ENCODE assay signal across 19 cellular contexts in the genomic region with DNA sequence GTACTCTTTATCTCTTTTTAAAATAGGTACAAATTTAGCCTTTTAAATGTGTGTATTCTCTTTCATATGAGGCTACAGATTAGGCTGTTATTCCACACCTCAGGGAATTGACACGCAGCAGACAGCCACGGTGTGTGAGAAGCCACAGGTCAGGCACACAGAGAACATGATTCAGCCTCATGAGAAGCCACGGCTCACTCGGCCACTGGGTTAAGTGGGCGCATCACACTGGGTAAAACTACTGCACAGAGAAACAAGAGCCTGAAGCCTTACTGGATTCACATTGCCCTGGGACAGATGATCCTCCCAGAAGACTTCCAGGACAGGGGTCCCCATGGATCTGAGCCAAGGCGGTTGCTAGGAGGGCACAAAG. TPM values are rescaled to one million over a fixed set of nuclear protein-coding genes. Genes with fewer than 3 reads are reported as not detected.
DNase-seq lines count a peak whose midpoint lies in the region; ATAC-seq, FAIRE-seq and TF ChIP-seq lines count a peak whose summit lies in the region.
"Had no signal": no experiment of that assay in that cellular context is flagged by ENCODE, and none has a peak within 500 bp of the region (broad histone marks: within the 10 kb centered on the region; RNA-seq: fewer than 3 reads in every experiment).

No MANE protein-coding gene starts in this region.

- intact Hi-C loops in right lobe of liver (cut with DNase I) (no loop called here), HepG2 (cut with micrococcal nuclease; ENCODE audit: unreplicated experiment) (no loop called here), sigmoid colon (cut with DNase I) (no loop called here), dorsolateral prefrontal cortex (cut with DNase I) (no loop called here)

- peaks cover 14% of the 10 kb centered on the region for H3K79me2 ChIP-seq in HepG2 (ENCODE audit: insufficient read depth, low read length)

- 66% methylated on average over 5 of the region's 6 CpGs for WGBS in right lobe of liver (ENCODE audit: insufficient coverage, low coverage, low lambda C conversion rate, missing lambda C conversion rate)
- WGBS in HepG2 (ENCODE audit: low lambda C conversion rate): 87% methylated on average over 5 of the region's 6 CpGs
- WGBS in sigmoid colon, 2 donors: 59 to 76% methylated on average over 6 of the region's 6 CpGs

- no peaks in the 10 kb centered on the region for H3K9me3 Mint-ChIP-seq in activated naive CD8-positive, alpha-beta T cell treated with anti-CD3 and anti-CD28 coated beads, Interleukin-2, amount 50 U/mL, for 24 hours
- H3K9me3 Mint-ChIP-seq in stimulated activated naive CD8-positive, alpha-beta T cell treated with anti-CD3 and anti-CD28 coated beads, Interleukin-15, amount 100 ng/mL, for 72 hours: no peaks in the 10 kb centered on the region

- TF ChIP-seq CTCF in right lobe of liver (IDR thresholded peaks at IDR 0.05) (no peak), HepG2 (CRISPR knock-in tag; IDR thresholded peaks at IDR 0.05) (no peak), sigmoid colon (IDR thresholded peaks at IDR 0.05) (no peak), dorsolateral prefrontal cortex (IDR thresholded peaks at IDR 0.05 in 54 of 56, conservative IDR thresholded peaks at IDR 0.05 in 2 of 56; ENCODE audit: low read depth in 1 of 56, partially characterized antibody in 56 of 56) (no peak)

- no peaks in the 10 kb centered on the region for H3K36me3 ChIP-seq in right lobe of liver
- peaks cover 39 to 84% of the 10 kb centered on the region in 2 experiments for H3K36me3 ChIP-seq in HepG2 (replicated peaks in 1 of 2; ENCODE audit: control insufficient read depth in 1 of 2, insufficient read depth in 2 of 2, low read length in 2 of 2)
- peaks cover 0 to 39% (median 12%) of the 10 kb centered on the region in 4 donors for H3K36me3 ChIP-seq in sigmoid colon

- CTCF ChIA-PET in HepG2 (lab: Yijun Ruan, JAX; ENCODE audit: low intra/inter-chr PET ratio, low total read pairs): no interaction called here

- H3K4me3 ChIP-seq in right lobe of liver: no peak overlapping the region
- H3K4me3 ChIP-seq in HepG2 (replicated peaks in 1 of 3; ENCODE audit: insufficient read depth in 1 of 3, low read depth in 2 of 3, low read length in 3 of 3): no peak overlapping the region
- H3K4me3 ChIP-seq in sigmoid colon: no peak overlapping the region
- H3K4me3 ChIP-seq in dorsolateral prefrontal cortex: no peak overlapping the region

- H3K4me1 ChIP-seq in right lobe of liver: no peaks in the 10 kb centered on the region
- H3K4me1 ChIP-seq in HepG2 (ENCODE audit: insufficient read depth, low read length): no peaks in the 10 kb centered on the region
- H3K4me1 ChIP-seq in sigmoid colon: peaks cover 0 to 20% (median 18%) of the 10 kb centered on the region in 4 donors

- H3K27me3 Mint-ChIP-seq in activated naive CD8-positive, alpha-beta T cell treated with anti-CD3 and anti-CD28 coated beads, Interleukin-2, amount 50 U/mL, for 24 hours: no peaks in the 10 kb centered on the region
- no peaks in the 10 kb centered on the region for H3K27me3 Mint-ChIP-seq in stimulated activated naive CD8-positive, alpha-beta T cell treated with anti-CD3 and anti-CD28 coated beads, Interleukin-15, amount 100 ng/mL, for 72 hours

- POLR2A ChIA-PET in HepG2 (lab: Yijun Ruan, JAX): no interaction called here

- no peak for FAIRE-seq in HepG2 (lab: Jason Lieb, UNC)
- FAIRE-seq: keratinocyte had no signal

- H3K27ac ChIP-seq in right lobe of liver (peak overlapping the region in 2 of 3 donors; percentile 13 to 37), HepG2 (ENCODE audit: extremely low read length, insufficient read depth, low read length) (no peak overlapping the region), sigmoid colon (no peak overlapping the region), dorsolateral prefrontal cortex (peak overlapping the region in 1 of 59 donors; percentile 22)
- H3K27ac ChIP-seq: epithelial cell of prostate had no signal

- H4K20me1 ChIP-seq in HepG2 (ENCODE audit: insufficient read depth, low read length): peaks cover 15% of the 10 kb centered on the region; the same call in 1 of the 2 replicates

- H3K27ac Mint-ChIP-seq in activated naive CD8-positive, alpha-beta T cell treated with anti-CD3 and anti-CD28 coated beads, Interleukin-2, amount 50 U/mL, for 24 hours: peak overlapping the region; percentile 74
- H3K27ac Mint-ChIP-seq in stimulated activated naive CD8-positive, alpha-beta T cell treated with anti-CD3 and anti-CD28 coated beads, Interleukin-15, amount 100 ng/mL, for 72 hours: peak overlapping the region in 1 of 2 donors; percentile 82

- no peak for TF ChIP-seq RAD21 in HepG2 (CRISPR knock-in tag; IDR thresholded peaks at IDR 0.05)

- no peaks in the 10 kb centered on the region for H3K27me3 ChIP-seq in right lobe of liver
- H3K27me3 ChIP-seq in HepG2 (ENCODE audit: control insufficient read depth in 1 of 2, insufficient read depth in 2 of 2, low read length in 2 of 2): no peaks in the 10 kb centered on the region
- H3K27me3 ChIP-seq in sigmoid colon: no peaks in the 10 kb centered on the region
- H3K27me3 ChIP-seq in dorsolateral prefrontal cortex: no peaks in the 10 kb centered on the region

- in situ Hi-C loops in HepG2 (cut with HindIII; ENCODE audit: extremely low pct_ligation_motif_present, low pct_unique_long_range_greater_than_20kb): no loop called here

- peaks cover 31% of the 10 kb centered on the region for H3K36me3 Mint-ChIP-seq in activated naive CD8-positive, alpha-beta T cell treated with anti-CD3 and anti-CD28 coated beads, Interleukin-2, amount 50 U/mL, for 24 hours (ENCODE audit: low read depth)

- no peak for TF ChIP-seq POLR2A in right lobe of liver (IDR thresholded peaks at IDR 0.05)
- no peak for TF ChIP-seq POLR2A in HepG2 (IDR thresholded peaks at IDR 0.05; ENCODE audit: insufficient read depth in 1 of 2, low read depth in 2 of 2, low read length in 2 of 2)
- no peak for TF ChIP-seq POLR2A in sigmoid colon (IDR thresholded peaks at IDR 0.05)

- ATAC-seq in right lobe of liver: no peak
- ATAC-seq in HepG2: no peak
- ATAC-seq in activated naive CD8-positive, alpha-beta T cell treated with anti-CD3 and anti-CD28 coated beads, Interleukin-2, amount 50 U/mL, for 24 hours: no peak
- ATAC-seq in stimulated activated naive CD8-positive, alpha-beta T cell treated with anti-CD3 and anti-CD28 coated beads, Interleukin-15, amount 100 ng/mL, for 72 hours: peak; percentile 52
- ATAC-seq: Panc1 had no signal

- no peak overlapping the region for H3K4me2 ChIP-seq in HepG2 (ENCODE audit: low read depth, low read length)

- H3K9me3 ChIP-seq in right lobe of liver (no peaks in the 10 kb centered on the region), HepG2 (ENCODE audit: low read length) (no peaks in the 10 kb centered on the region), sigmoid colon (no peaks in the 10 kb centered on the region)

- H3K9ac ChIP-seq in HepG2 (ENCODE audit: insufficient read depth, low read depth, low read length): no peak overlapping the region

- H2AFZ ChIP-seq in HepG2 (ENCODE audit: low read length): no peak overlapping the region

- BruUV-seq in HepG2 (replicated peaks; lab: Mats Ljungman, UMichigan): no TSS peak

- no peak for TF ChIP-seq EP300 in HepG2 (IDR thresholded peaks at IDR 0.05; ENCODE audit: low read depth in 2 of 2, low read length in 2 of 2)
- TF ChIP-seq EP300 in HepG2 (CRISPR knock-in tag; IDR thresholded peaks at IDR 0.05; ENCODE audit: borderline replicate concordance): no peak
- TF ChIP-seq EP300 in sigmoid colon (IDR thresholded peaks at IDR 0.05): no peak

- H3K4me3 Mint-ChIP-seq in activated naive CD8-positive, alpha-beta T cell treated with anti-CD3 and anti-CD28 coated beads, Interleukin-2, amount 50 U/mL, for 24 hours: peak overlapping the region; percentile 55
- H3K4me3 Mint-ChIP-seq in stimulated activated naive CD8-positive, alpha-beta T cell treated with anti-CD3 and anti-CD28 coated beads, Interleukin-15, amount 100 ng/mL, for 72 hours: peak overlapping the region in 1 of 2 donors; percentile 18

- DNase-seq in right lobe of liver (no peak), HepG2 (ENCODE audit: low spot score) (no peak), MV-4-11 (lab: John Stamatoyannopoulos, UW) (peak; percentile 63), sigmoid colon (no peak), islet precursor cell (no peak), dorsolateral prefrontal cortex (no peak)
- no peak for DNase-seq in activated naive CD8-positive, alpha-beta T cell treated with anti-CD3 and anti-CD28 coated beads, Interleukin-2, amount 50 U/mL, for 24 hours
- no peak for DNase-seq in stimulated activated naive CD8-positive, alpha-beta T cell treated with anti-CD3 and anti-CD28 coated beads, Interleukin-15, amount 100 ng/mL, for 72 hours
- DNase-seq: activated CD4-positive, alpha-beta T cell treated with anti-CD3 and anti-CD28 coated beads, Interleukin-2, amount 50 U/mL, for 1 hour; C1 segment of cervical spinal cord; glutamatergic neuron; NCI-H1105 treated with DMSO at 0.1 percent for 48 hours; NCI-H510A treated with DMSO at 0.1 percent for 48 hours had no signal

- H3K4me1 Mint-ChIP-seq in activated naive CD8-positive, alpha-beta T cell treated with anti-CD3 and anti-CD28 coated beads, Interleukin-2, amount 50 U/mL, for 24 hours: peaks cover 79% of the 10 kb centered on the region
- H3K4me1 Mint-ChIP-seq in stimulated activated naive CD8-positive, alpha-beta T cell treated with anti-CD3 and anti-CD28 coated beads, Interleukin-15, amount 100 ng/mL, for 72 hours: peaks cover 80% of the 10 kb centered on the region

RNA-seq across cellular contexts. Expression of gene LPCAT1, which starts 28.2 kb away (rescaled TPM):
- total RNA-seq in right lobe of liver (10 to 100 TPM in 3 of 6 experiments, 1 to 10 TPM in 3; 6.9 to 38.6 (median 13.1) TPM), HepG2 (2016; rRNA removed; fragmentation: Illumina TruSeq; extraction: Trizol) (16.0 and 29.8 TPM in 2 replicates), sigmoid colon (10 to 100 TPM; 20.6 to 24.3 (median 22.3) TPM), dorsolateral prefrontal cortex (10 to 100 TPM; 24.4 to 66.5 (median 41.3) TPM)
- 5.1 and 9.2 TPM in 2 replicates for total RNA-seq in HepG2 (2016; cell fraction: cytosol; rRNA removed; fragmentation: Illumina TruSeq; extraction: Trizol; ENCODE audit: low read depth)
- total RNA-seq in HepG2 (2016; cell fraction: insoluble cytoplasmic fraction; rRNA removed; fragmentation: Illumina TruSeq; extraction: Trizol): 14.3 and 34.5 TPM in 2 replicates
- total RNA-seq in HepG2 (2016; cell fraction: membrane; rRNA removed; fragmentation: Illumina TruSeq; extraction: Trizol): 14.8 and 16.4 TPM in 2 replicates
- 37.9 and 47.2 TPM in 2 replicates for total RNA-seq in HepG2 (2016; cell fraction: nucleus; rRNA removed; fragmentation: Illumina TruSeq; extraction: Trizol)
- polyA plus RNA-seq in HepG2 (2011; rRNA removed) (90.6 and 115 TPM in 2 replicates), sigmoid colon (10 to 100 TPM in 1 of 3 donors, 1 to 10 TPM in 2; 4.2 to 35.1 (median 7.8) TPM)
- 65.4 and 69.9 TPM in 2 replicates for polyA plus RNA-seq in HepG2 (2011; cell fraction: cytosol; rRNA removed)
- 330 and 361 TPM in 2 replicates for polyA plus RNA-seq in HepG2 (2011; cell fraction: nucleus; rRNA removed)
- polyA plus RNA-seq in HepG2 (2012): 104 and 122 TPM in 2 replicates
- 3.8 and 4.2 TPM in 2 replicates for polyA plus RNA-seq in HepG2 (2016; cell fraction: cytosol; fragmentation: Illumina TruSeq; extraction: Trizol; ENCODE audit: low read depth)
- 18.3 and 19.5 TPM in 2 replicates for polyA plus RNA-seq in HepG2 (2016; cell fraction: insoluble cytoplasmic fraction; fragmentation: Illumina TruSeq; extraction: Trizol; ENCODE audit: low read depth)
- polyA plus RNA-seq in HepG2 (2016; cell fraction: membrane; fragmentation: Illumina TruSeq; extraction: Trizol; ENCODE audit: low read depth): 9.2 and 10.4 TPM in 2 replicates
- 89.7 and 92.4 TPM in 2 replicates for polyA plus RNA-seq in HepG2 (2016; cell fraction: nucleus; fragmentation: Illumina TruSeq; extraction: Trizol; ENCODE audit: insufficient read depth, low read depth)
- 56.1 and 65.1 TPM in 2 replicates for polyA minus RNA-seq in HepG2 (2011; rRNA and poly(A)+ RNA removed; ENCODE audit: low replicate concordance)
- 44.6 and 51.7 TPM in 2 replicates for polyA minus RNA-seq in HepG2 (2011; cell fraction: cytosol; rRNA and poly(A)+ RNA removed)
- polyA minus RNA-seq in HepG2 (2011; cell fraction: nucleus; rRNA and poly(A)+ RNA removed): 90.3 and 92.4 TPM in 2 replicates

RNA-seq across cellular contexts. Expression of gene SLC6A3, which starts 50.3 kb away (rescaled TPM):
- total RNA-seq in right lobe of liver (not detected), HepG2 (2016; rRNA removed; fragmentation: Illumina TruSeq; extraction: Trizol) (not detected in 2 replicates), sigmoid colon (not detected), dorsolateral prefrontal cortex (under 1 TPM in 10 of 120 experiments, not detected in 110; 0.14 to 0.56 (median 0.19) TPM)
- not detected in 2 replicates for total RNA-seq in HepG2 (2016; cell fraction: cytosol; rRNA removed; fragmentation: Illumina TruSeq; extraction: Trizol; ENCODE audit: low read depth)
- not detected in 2 replicates for total RNA-seq in HepG2 (2016; cell fraction: insoluble cytoplasmic fraction; rRNA removed; fragmentation: Illumina TruSeq; extraction: Trizol)
- not detected in 2 replicates for total RNA-seq in HepG2 (2016; cell fraction: membrane; rRNA removed; fragmentation: Illumina TruSeq; extraction: Trizol)
- total RNA-seq in HepG2 (2016; cell fraction: nucleus; rRNA removed; fragmentation: Illumina TruSeq; extraction: Trizol): not detected in 2 replicates
- polyA plus RNA-seq in HepG2 (2011; rRNA removed) (0.01 and 0.12 TPM in 2 replicates), sigmoid colon (under 1 TPM in 1 of 3 donors, not detected in 2; 0.06 TPM)
- 0.03 and 0.06 TPM in 2 replicates for polyA plus RNA-seq in HepG2 (2011; cell fraction: cytosol; rRNA removed)
- 0.18 and 0.36 TPM in 2 replicates for polyA plus RNA-seq in HepG2 (2011; cell fraction: nucleus; rRNA removed)
- polyA plus RNA-seq in HepG2 (2012): 0.15 and 0.17 TPM in 2 replicates
- not detected in 2 replicates for polyA plus RNA-seq in HepG2 (2016; cell fraction: cytosol; fragmentation: Illumina TruSeq; extraction: Trizol; ENCODE audit: low read depth)
- not detected in 2 replicates for polyA plus RNA-seq in HepG2 (2016; cell fraction: insoluble cytoplasmic fraction; fragmentation: Illumina TruSeq; extraction: Trizol; ENCODE audit: low read depth)
- polyA plus RNA-seq in HepG2 (2016; cell fraction: membrane; fragmentation: Illumina TruSeq; extraction: Trizol; ENCODE audit: low read depth): not detected in 2 replicates
- not detected in 2 replicates for polyA plus RNA-seq in HepG2 (2016; cell fraction: nucleus; fragmentation: Illumina TruSeq; extraction: Trizol; ENCODE audit: insufficient read depth, low read depth)
- 0.12 and 0.14 TPM in 2 replicates for polyA minus RNA-seq in HepG2 (2011; rRNA and poly(A)+ RNA removed; ENCODE audit: low replicate concordance)
- polyA minus RNA-seq in HepG2 (2011; cell fraction: cytosol; rRNA and poly(A)+ RNA removed): not detected in 2 replicates
- polyA minus RNA-seq in HepG2 (2011; cell fraction: nucleus; rRNA and poly(A)+ RNA removed): 0.12 TPM in 1 of 2 replicates, not detected in the other
- total RNA-seq: chondrocyte, pulmonary artery endothelial cell, urinary bladder had no signal

Comparison
In these comparisons a context has a peak if more than half of its experiments do, and no peak if none do; other contexts are left out.
1. H3K27ac ChIP-seq: peak in right lobe of liver (2 of 3); none in HepG2 (single experiment) and sigmoid colon (0 of 4).